ENCODE assay signal across 9 cellular contexts in genomic region chr14:103530390-103530789, GRCh38. TPM values are rescaled to one million over a fixed set of nuclear protein-coding genes. Genes with fewer than 3 reads are reported as not detected.
DNase-seq lines count a peak whose midpoint lies in the region; ATAC-seq lines count a peak whose summit lies in the region.
"Had no signal": no experiment of that assay in that cellular context is flagged by ENCODE, and none has a peak within 500 bp of the region (broad histone marks: within the 10 kb centered on the region; RNA-seq: fewer than 3 reads in every experiment).

No MANE protein-coding gene starts in this region.

- H3K9me3 ChIP-seq in BLaER1 (no peaks in the 10 kb centered on the region), HUES64 (ENCODE audit: insufficient read depth, low read depth, low read length) (no peaks in the 10 kb centered on the region), mesodermal cell (ENCODE audit: control insufficient read depth, low read length) (no peaks in the 10 kb centered on the region)

- peaks cover 40% of the 10 kb centered on the region for H3K4me1 Mint-ChIP-seq in activated naive CD8-positive, alpha-beta T cell treated with anti-CD3 and anti-CD28 coated beads, Interleukin-2, amount 50 U/mL, for 24 hours

- peaks cover 6% of the 10 kb centered on the region for H3K36me3 Mint-ChIP-seq in activated naive CD8-positive, alpha-beta T cell treated with anti-CD3 and anti-CD28 coated beads, Interleukin-2, amount 50 U/mL, for 24 hours (ENCODE audit: low read depth)

- H3K9ac ChIP-seq in BLaER1 (peak overlapping the region; percentile 94; the same call in 1 of the 2 replicates), HUES64 (ENCODE audit: low read depth, low read length) (no peak overlapping the region)

- no peak for ATAC-seq in activated naive CD8-positive, alpha-beta T cell treated with anti-CD3 and anti-CD28 coated beads, Interleukin-2, amount 50 U/mL, for 24 hours
- ATAC-seq in GM21529 (IDR thresholded peaks at IDR 0.05; ENCODE audit: unreplicated experiment) (no peak), GM18907 (IDR thresholded peaks at IDR 0.05; ENCODE audit: unreplicated experiment) (no peak)
- ATAC-seq: left colon had no signal

- no peaks in the 10 kb centered on the region for H3K9me3 Mint-ChIP-seq in activated naive CD8-positive, alpha-beta T cell treated with anti-CD3 and anti-CD28 coated beads, Interleukin-2, amount 50 U/mL, for 24 hours

- H3K27me3 ChIP-seq in BLaER1 (peaks cover 5% of the 10 kb centered on the region; the same call in 1 of the 2 replicates), HUES64 (ENCODE audit: insufficient read depth, low read length) (no peaks in the 10 kb centered on the region)

- H3K4me3 ChIP-seq in BLaER1 (peak overlapping the region; percentile 97), HUES64 (ENCODE audit: low read length) (0 out of 2 replicates have a peak overlapping the region, but pooled peaks have one; percentile 98), mesodermal cell (ENCODE audit: extremely low read depth, insufficient read depth, low read length, poor library complexity, severe bottlenecking) (peak overlapping the region; percentile 86)

- H3K36me3 ChIP-seq in BLaER1 (peaks cover 55% of the 10 kb centered on the region), HUES64 (ENCODE audit: insufficient read depth, low read length) (peaks cover 20% of the 10 kb centered on the region; the same call in 1 of the 2 replicates), mesodermal cell (ENCODE audit: control insufficient read depth, insufficient read depth, low read length) (peaks cover 15% of the 10 kb centered on the region)

- H3K4me2 ChIP-seq in BLaER1: peak overlapping the region; percentile 97

- 71% methylated on average over 7 of the region's 7 CpGs for WGBS in HUES64
- 69 to 78% methylated on average over 6 to 7 of the region's 7 CpGs for WGBS in mesodermal cell (ENCODE audit: insufficient coverage in 2 of 2), 2 experiments

- peaks cover 1% of the 10 kb centered on the region for H3K27me3 Mint-ChIP-seq in activated naive CD8-positive, alpha-beta T cell treated with anti-CD3 and anti-CD28 coated beads, Interleukin-2, amount 50 U/mL, for 24 hours

- H3K4me1 ChIP-seq in BLaER1 (peaks cover 53% of the 10 kb centered on the region), HUES64 (ENCODE audit: insufficient read depth, low read length) (peaks cover 2% of the 10 kb centered on the region; the same call in 1 of the 2 replicates), mesodermal cell (ENCODE audit: control insufficient read depth, insufficient read depth, low read length, poor library complexity, severe bottlenecking) (peaks cover 14% of the 10 kb centered on the region)

- peak overlapping the region; percentile 95 for H3K4me3 Mint-ChIP-seq in activated naive CD8-positive, alpha-beta T cell treated with anti-CD3 and anti-CD28 coated beads, Interleukin-2, amount 50 U/mL, for 24 hours

- DNase-seq in activated naive CD8-positive, alpha-beta T cell treated with anti-CD3 and anti-CD28 coated beads, Interleukin-2, amount 50 U/mL, for 24 hours: peak; percentile 40
- DNase-seq in NCI-H526 treated with DMSO at 0.1 percent for 48 hours (lab: John Stamatoyannopoulos, UW) (no peak), NCI-H446 treated with DMSO at 0.1 percent for 48 hours (lab: John Stamatoyannopoulos, UW) (no peak)

- H4K20me1 ChIP-seq in BLaER1: peaks cover 61% of the 10 kb centered on the region

- H3K27ac ChIP-seq in BLaER1 (no peak overlapping the region), HUES64 (ENCODE audit: low read depth, low read length) (no peak overlapping the region), mesodermal cell (ENCODE audit: low read depth, low read length, severe bottlenecking) (no peak overlapping the region)

- peak overlapping the region; percentile 97 for H3K27ac Mint-ChIP-seq in activated naive CD8-positive, alpha-beta T cell treated with anti-CD3 and anti-CD28 coated beads, Interleukin-2, amount 50 U/mL, for 24 hours

RNA-seq across cellular contexts. Expression of gene TRMT61A, which starts 1.4 kb away (rescaled TPM):
- 9.3 TPM for polyA plus RNA-seq in HUES64 (2013, experiment 1 of 2)
- polyA plus RNA-seq in HUES64 (2013, experiment 2 of 2): 8.2 TPM
- 2.3 TPM for polyA plus RNA-seq in mesodermal cell (2013, experiment 1 of 2)
- 1.8 TPM for polyA plus RNA-seq in mesodermal cell (2013, experiment 2 of 2)

RNA-seq across cellular contexts. Expression of gene CKB, which starts 7.8 kb away (rescaled TPM):
- 324 TPM for polyA plus RNA-seq in HUES64 (2013, experiment 1 of 2)
- 386 TPM for polyA plus RNA-seq in HUES64 (2013, experiment 2 of 2)
- 142 TPM for polyA plus RNA-seq in mesodermal cell (2013, experiment 1 of 2)
- 134 TPM for polyA plus RNA-seq in mesodermal cell (2013, experiment 2 of 2)

RNA-seq across cellular contexts. Expression of gene BAG5, which starts 32.1 kb away (rescaled TPM):
- polyA plus RNA-seq in HUES64 (2013, experiment 1 of 2): 20.5 TPM
- polyA plus RNA-seq in HUES64 (2013, experiment 2 of 2): 21.2 TPM
- 15.7 TPM for polyA plus RNA-seq in mesodermal cell (2013, experiment 1 of 2)
- 15.4 TPM for polyA plus RNA-seq in mesodermal cell (2013, experiment 2 of 2)

RNA-seq across cellular contexts. Expression of gene COA8, which starts 32.4 kb away (rescaled TPM):
- polyA plus RNA-seq in HUES64 (2013, experiment 1 of 2): 21.1 TPM
- polyA plus RNA-seq in HUES64 (2013, experiment 2 of 2): 31.8 TPM
- 50.2 TPM for polyA plus RNA-seq in mesodermal cell (2013, experiment 1 of 2)
- 49.6 TPM for polyA plus RNA-seq in mesodermal cell (2013, experiment 2 of 2)
